31 cellular contexts compared by ENCODE assay signal in genomic region chr9:73344060-73344459, GRCh38.
"Had no signal": no experiment of that assay in that cellular context is flagged by ENCODE, and none has a peak within 500 bp of the region (broad histone marks: within the 10 kb centered on the region; RNA-seq: fewer than 3 reads in every experiment).

No MANE protein-coding gene starts in this region.

- H3K4me1 ChIP-seq: adrenal gland, ascending aorta had no signal

- H3K36me3 ChIP-seq: adrenal gland, ascending aorta, cardiac muscle cell had no signal

- DNase-seq: activated B cell treated with CpG ODN at 0.5 μM for 24 hours; activated CD4-positive, alpha-beta memory T cell treated with anti-CD3 and anti-CD28 coated beads for 36 hours; activated CD4-positive, alpha-beta T cell treated with anti-CD3 and anti-CD28 coated beads for 4 hours; activated CD4-positive, alpha-beta T cell treated with anti-CD3 and anti-CD28 coated beads, Interleukin-2, amount 10 ng/mL, durations not matched to agents 24 days and 14 days; activated CD4-positive, alpha-beta T cell treated with anti-CD3 and anti-CD28 coated beads, Interleukin-2, amount 50 U/mL, for 1 hour; activated CD4-positive, alpha-beta T cell treated with anti-CD3 and anti-CD28 coated beads, Interleukin-2, amount 50 U/mL, for 4 hours; activated CD4-positive, CD25-positive, alpha-beta regulatory T cell treated with anti-CD3 and anti-CD28 coated beads, Interleukin-2, amount 50 U/mL, for 72 hours; activated CD8-positive, alpha-beta memory T cell treated with anti-CD3 and anti-CD28 coated beads, Interleukin-2, amount 50 U/mL, for 4 hours; activated CD8-positive, alpha-beta T cell treated with anti-CD3 and anti-CD28 coated beads for 36 hours; activated effector memory CD4-positive, alpha-beta T cell treated with anti-CD3 and anti-CD28 coated beads, Interleukin-2, amount 50 U/mL, for 16 hours; activated gamma-delta T cell treated with Interleukin-2 at 50 U/mL for 16 hours; activated naive CD4-positive, alpha-beta T cell; activated naive CD4-positive, alpha-beta T cell treated with anti-CD3 and anti-CD28 coated beads for 36 hours; activated naive CD4-positive, alpha-beta T cell treated with anti-CD3 and anti-CD28 coated beads, Interleukin-2, amount 50 U/mL, for 16 hours; activated naive CD8-positive, alpha-beta T cell treated with anti-CD3 and anti-CD28 coated beads for 36 hours; activated T-cell treated with anti-CD3 and anti-CD28 coated beads for 4 hours; activated T-cell treated with anti-CD3 and anti-CD28 coated beads, Interleukin-2, amount 50 U/mL, for 1 hour; activated T-cell treated with anti-CD3 and anti-CD28 coated beads, Interleukin-2, amount 50 U/mL, for 4 hours; activated T-cell treated with anti-CD3 and anti-CD28 coated beads, Interleukin-2, amount 50 U/mL, for 72 hours; adrenal gland; amniotic stem cell; caudate nucleus; cerebellar nuclear complex; T-helper 2 cell; T-helper 9 cell had no signal

- FAIRE-seq: bronchial epithelial cell, TTC549 had no signal

- H3K4me3 ChIP-seq: adrenal gland, ascending aorta, cardiac muscle cell had no signal

- H3K27ac ChIP-seq: adrenal gland, ascending aorta, cardiac muscle cell had no signal

- H3K9me3 ChIP-seq: adrenal gland, ascending aorta had no signal

- ATAC-seq: activated CD8-positive, alpha-beta T cell treated with anti-CD3 and anti-CD28 coated beads for 36 hours; activated naive CD4-positive, alpha-beta T cell treated with anti-CD3 and anti-CD28 coated beads, Interleukin-2, amount 50 U/mL, for 72 hours; activated T-cell treated with anti-CD3 and anti-CD28 coated beads, Interleukin-2, amount 50 U/mL, for 4 hours; activated T-cell treated with anti-CD3 and anti-CD28 coated beads, Interleukin-2, amount 50 U/mL, for 72 hours; activated T-helper 17 cell treated with anti-CD3 and anti-CD28 coated beads, Interleukin-2, amount 50 U/mL, for 72 hours had no signal

- H3K27me3 ChIP-seq: adrenal gland, ascending aorta, cardiac muscle cell had no signal
